ENCODE assay signal across 8 cellular contexts in genomic region chr9:130681769-130682489, GRCh38. TPM values are rescaled to one million over a fixed set of nuclear protein-coding genes. Genes with fewer than 3 reads are reported as not detected.
DNase-seq lines count a peak whose midpoint lies in the region; ATAC-seq, FAIRE-seq and TF ChIP-seq lines count a peak whose summit lies in the region.

No MANE protein-coding gene starts in this region.

- H3K27ac ChIP-seq in A549, result peak overlapping the region; percentile 92
- peak overlapping the region; percentile 39; the same call in 1 of the 2 replicates for H3K27ac ChIP-seq in Panc1 (ENCODE audit: low read length)
- H3K27ac ChIP-seq in colonic mucosa, result no peak overlapping the region
- H3K27ac ChIP-seq in vagina, result no peak overlapping the region

- 3% methylated on average over 15 of the region's 45 CpGs for WGBS in A549 (ENCODE audit: missing lambda C conversion rate)

- no TSS peak for BruUV-seq in Panc1 (replicated peaks; lab: Mats Ljungman, UMichigan)

- CTCF ChIA-PET in A549 (lab: Yijun Ruan, JAX), result interaction anchor here (0.6 to 15.9 kb wide), 50 partner anchors 9 to 463 kb away, joined by 3 to 453 read pairs (median 5); partner anchors contain the start of genes EXOSC2 and PRDM12
- CTCF ChIA-PET in Panc1 (lab: Charles Lee), result no interaction called here

- peak; percentile 55 to 60 for ATAC-seq in A549
- peak; percentile 19 for ATAC-seq in GM18867 (IDR thresholded peaks at IDR 0.05; ENCODE audit: unreplicated experiment)
- ATAC-seq in Panc1, result peak; percentile 72
- ATAC-seq in mucosa of descending colon, result peak; percentile 34

- intact Hi-C loops in Panc1 (cut with micrococcal nuclease; ENCODE audit: unreplicated experiment) (no loop called here), colonic mucosa (cut with DNase I) (no loop called here), mucosa of descending colon (cut with DNase I, micrococcal nuclease) (loop anchor here (5.0 kb wide), 2 partner anchors 220 to 225 kb away; no protein-coding TSS in a partner anchor), vagina (cut with DNase I) (loop anchor here (2.0 kb wide), 1 partner anchor 221 kb away; no protein-coding TSS in a partner anchor)

- peaks cover 6% of the 10 kb centered on the region; the same call in 2 of the 3 replicates for H3K4me1 ChIP-seq in A549
- H3K4me1 ChIP-seq in Panc1 (ENCODE audit: control insufficient read depth, insufficient read depth, low read length), result no peaks in the 10 kb centered on the region
- peaks cover 4% of the 10 kb centered on the region for H3K4me1 ChIP-seq in colonic mucosa
- H3K4me1 ChIP-seq in mucosa of descending colon (ENCODE audit: low read depth), result peaks cover 10% of the 10 kb centered on the region
- peaks cover 17% of the 10 kb centered on the region for H3K4me1 ChIP-seq in vagina

- in situ Hi-C loops in Panc1 (cut with HindIII; ENCODE audit: low pct_unique_long_range_greater_than_20kb, low sequenced_read_pairs), result no loop called here

- FAIRE-seq in A549 (lab: Jason Lieb, UNC), result no peak

- TF ChIP-seq EP300 in A549 (IDR thresholded peaks at IDR 0.05), result no peak

- peak overlapping the region; percentile 51 to 55 for H3K9ac ChIP-seq in colonic mucosa (ENCODE audit: low read depth in 2 of 2, low read length in 2 of 2)

- peak overlapping the region; percentile 100 for H3K4me2 ChIP-seq in A549

- no peak for TF ChIP-seq RAD21 in A549 (conservative IDR thresholded peaks at IDR 0.05 in 1 of 2, IDR thresholded peaks at IDR 0.05 in 1 of 2)

- no peaks in the 10 kb centered on the region for H3K27me3 ChIP-seq in Panc1 (ENCODE audit: control insufficient read depth, insufficient read depth, low read length)
- H3K27me3 ChIP-seq in colonic mucosa, result no peaks in the 10 kb centered on the region
- H3K27me3 ChIP-seq in vagina, result no peaks in the 10 kb centered on the region

- H3K4me3 ChIP-seq in A549 (peak overlapping the region; percentile 85), Panc1 (ENCODE audit: low read depth in 2 of 2, low read length in 2 of 2) (peak overlapping the region; percentile 53 to 58), colonic mucosa (peak overlapping the region; percentile 53), mucosa of descending colon (no peak overlapping the region), vagina (peak overlapping the region; percentile 47 to 69)

- H3K9me3 ChIP-seq in A549, result peaks cover 8% of the 10 kb centered on the region; the same call in 2 of the 3 replicates
- no peaks in the 10 kb centered on the region for H3K9me3 ChIP-seq in Panc1 (ENCODE audit: control insufficient read depth, insufficient read depth, low read depth, low read length)
- no peaks in the 10 kb centered on the region for H3K9me3 ChIP-seq in colonic mucosa
- H3K9me3 ChIP-seq in mucosa of descending colon, result no peaks in the 10 kb centered on the region
- H3K9me3 ChIP-seq in vagina, result no peaks in the 10 kb centered on the region

- peak in 1 of 2 experiments; percentile 42 for DNase-seq in A549 (ENCODE audit: low read depth in 1 of 2, low spot score in 1 of 2)
- no peak for DNase-seq in Panc1 (ENCODE audit: low read depth, low spot score)
- peak; percentile 41 for DNase-seq in colonic mucosa
- peak in 2 of 3 donors; percentile 62 to 68 for DNase-seq in mucosa of descending colon
- no peak for DNase-seq in vagina (ENCODE audit: extremely low spot score in 2 of 2)
- DNase-seq in DMS153 treated with DMSO at 0.1 percent for 48 hours (lab: John Stamatoyannopoulos, UW; ENCODE audit: unreplicated experiment), result no peak
- DNase-seq in foreskin melanocyte, result no peak

- TF ChIP-seq CTCF in A549 (IDR thresholded peaks at IDR 0.05) (no peak), Panc1 (IDR thresholded peaks at IDR 0.05) (no peak), colonic mucosa (IDR thresholded peaks at IDR 0.05) (no peak), mucosa of descending colon (IDR thresholded peaks at IDR 0.05) (no peak), vagina (IDR thresholded peaks at IDR 0.05) (no peak)

- TF ChIP-seq POLR2A in A549 (IDR thresholded peaks at IDR 0.05; ENCODE audit: low read length) (no peak), vagina (IDR thresholded peaks at IDR 0.05) (no peak)

- H3K36me3 ChIP-seq in Panc1 (ENCODE audit: control insufficient read depth, insufficient read depth, low read length) (no peaks in the 10 kb centered on the region), colonic mucosa (no peaks in the 10 kb centered on the region), mucosa of descending colon (ENCODE audit: low read depth) (no peaks in the 10 kb centered on the region), vagina (no peaks in the 10 kb centered on the region)

- POLR2A ChIA-PET in A549 (lab: Yijun Ruan, JAX) (interaction anchor here (1.8 kb wide), 2 partner anchors 11 kb away, joined by 4 to 7 read pairs; partner anchors contain the start of gene EXOSC2), Panc1 (lab: Charles Lee) (no interaction called here)

TF ChIP-seq in A549, 52 proteins besides CTCF, POLR2A, EP300 and RAD21:
- TF ChIP-seq CEBPB (IDR thresholded peaks at IDR 0.05) (peak in 1 of 2 experiments; percentile 60; a peak in 1 of 4 replicates), BCL3 (IDR thresholded peaks at IDR 0.05) (0 out of 3 replicates have a peak, but pooled peaks have one; percentile 2), PHF8 (IDR thresholded peaks at IDR 0.05; ENCODE audit: borderline replicate concordance, low read depth) (peak; percentile 20; the same call in 1 of the 2 replicates), HOXA7 (CRISPR knock-in tag; IDR thresholded peaks at IDR 0.05) (no peak), SMC3 (IDR thresholded peaks at IDR 0.05) (no peak)

RNA-seq across cellular contexts. Expression of gene EXOSC2, which starts 11.7 kb away (rescaled TPM):
- polyA plus RNA-seq in A549 (2011; rRNA removed) (76.1 and 96.8 TPM in 2 replicates), A549 (2017; fragmentation: RNase III; extraction: RNeasy Plus Mini Kit Qiagen cat#74134 plus additional on column Dnase treatment) (97.9 to 111 TPM (median 101 TPM) in 3 replicates)
- polyA plus RNA-seq in A549 (2012; cell fraction: cytosol; rRNA removed), result 59.6 and 61.4 TPM in 2 replicates
- 43.5 and 62.0 TPM in 2 replicates for polyA plus RNA-seq in A549 (2012; cell fraction: nucleus; rRNA removed)
- polyA minus RNA-seq in A549 (2011; rRNA and poly(A)+ RNA removed), result 45.1 and 62.3 TPM in 2 replicates
- total RNA-seq in Panc1 (2021; ENCODE audit: unreplicated experiment) (41.0 TPM), colonic mucosa (10 to 100 TPM; 13.6 to 34.2 TPM), mucosa of descending colon (10 to 100 TPM; 18.3 to 25.7 (median 19.1) TPM), vagina (13.5 TPM)
- 17.2 TPM for polyA plus RNA-seq in Panc1 (2012; ENCODE audit: insufficient read length)

RNA-seq across cellular contexts. Expression of gene PRDM12, which starts 17.5 kb away (rescaled TPM):
- polyA plus RNA-seq in A549 (2011; rRNA removed) (0.09 and 0.17 TPM in 2 replicates), A549 (2017; fragmentation: RNase III; extraction: RNeasy Plus Mini Kit Qiagen cat#74134 plus additional on column Dnase treatment) (0.10 to 0.17 TPM (median 0.13 TPM) in 3 replicates)
- polyA plus RNA-seq in A549 (2012; cell fraction: cytosol; rRNA removed), result 0.05 and 0.14 TPM in 2 replicates
- polyA plus RNA-seq in A549 (2012; cell fraction: nucleus; rRNA removed), result 0.10 and 0.17 TPM in 2 replicates
- 0.08 and 0.10 TPM in 2 replicates for polyA minus RNA-seq in A549 (2011; rRNA and poly(A)+ RNA removed)
- total RNA-seq in Panc1 (2021; ENCODE audit: unreplicated experiment) (0.08 TPM), colonic mucosa (not detected), mucosa of descending colon (under 1 TPM in 2 of 3 donors, not detected in 1; 0.12 TPM), vagina (not detected)
- 0.08 TPM for polyA plus RNA-seq in Panc1 (2012; ENCODE audit: insufficient read length)

Comparison
In these comparisons a context has a peak if more than half of its experiments do, and no peak if none do; other contexts are left out.
1. ATAC-seq: peak in every context shown above with its lines; median percentile 72 in Panc1; 58 in A549; 34 in mucosa of descending colon; 19 in GM18867.
2. DNase-seq: peak in colonic mucosa (single experiment) and mucosa of descending colon (2 of 3); none in Panc1 (single experiment), vagina (0 of 2), DMS153 treated with DMSO at 0.1 percent for 48 hours (single experiment) and foreskin melanocyte (single experiment).
3. H3K27ac ChIP-seq: peak in A549 (2 of 2) and Panc1 (single experiment); none in colonic mucosa (single experiment) and vagina (single experiment).
4. intact Hi-C loops: an anchor here in mucosa of descending colon (5.0 kb wide) and vagina (2.0 kb wide); none called in Panc1 and colonic mucosa.